Comparison of ENCODE assay signal across 8 cellular contexts in the genomic region with DNA sequence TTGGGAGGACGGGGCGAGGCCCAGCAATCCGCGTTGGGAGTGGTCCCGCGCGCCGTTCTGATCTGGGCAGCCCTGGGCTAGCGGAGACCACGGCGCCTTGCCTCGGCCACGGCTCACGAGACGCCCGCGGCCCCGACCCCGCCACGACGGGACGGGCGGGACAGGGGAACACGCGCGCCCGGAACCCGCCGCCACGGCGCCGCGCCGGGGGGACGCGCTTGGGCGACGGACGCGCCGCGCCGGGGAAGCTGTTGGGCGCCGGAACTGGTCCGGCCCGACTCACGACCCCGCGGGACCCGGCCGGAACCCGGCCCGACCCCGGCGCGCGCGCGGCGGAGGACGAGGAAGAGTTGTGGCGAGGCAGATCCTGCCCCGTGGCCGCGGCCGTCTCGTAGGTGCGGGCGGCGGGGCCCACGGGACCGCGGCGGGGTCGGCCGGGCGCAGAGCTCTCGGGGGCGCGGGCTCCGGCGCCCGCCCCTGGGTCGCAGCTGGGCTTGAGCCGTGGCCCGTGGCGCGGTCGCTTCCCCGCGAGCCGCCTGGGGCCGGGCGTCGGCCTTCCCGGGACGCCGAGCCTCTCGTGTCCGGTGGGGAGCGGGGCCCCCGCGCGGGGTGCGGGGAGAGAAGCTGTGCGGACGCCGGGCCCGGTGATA. TPM values are rescaled to one million over a fixed set of nuclear protein-coding genes. Genes with fewer than 3 reads are reported as not detected.
DNase-seq lines count a peak whose midpoint lies in the region; ATAC-seq, FAIRE-seq and TF ChIP-seq lines count a peak whose summit lies in the region.

A gene (plus strand): TSS at position 251 of the 650 bp plus-strand sequence. CDS start 6,830 bp downstream, outside the sequence.

- H3K4me1 ChIP-seq in kidney (ENCODE audit: control insufficient read depth in 1 of 2, insufficient read depth in 1 of 2, low read depth in 1 of 2, low read length in 2 of 2) = peaks cover 5 to 12% of the 10 kb centered on the region in 2 donors

- H3K27ac Mint-ChIP-seq in central memory CD8-positive, alpha-beta T cell (ENCODE audit: low read depth) = peak within 1 kb of the TSS; percentile 90

- no peaks in the 10 kb centered on the region for H3K9me3 ChIP-seq in kidney (ENCODE audit: control insufficient read depth in 1 of 2, low read length in 2 of 2)

- peaks cover 0 to 2% of the 10 kb centered on the region in 2 donors for H3K36me3 ChIP-seq in kidney (ENCODE audit: control insufficient read depth in 1 of 2, insufficient read depth in 2 of 2, low read length in 2 of 2)

- intact Hi-C loops in kidney (cut with DNase I) = no loop called here

- H3K27me3 Mint-ChIP-seq in central memory CD8-positive, alpha-beta T cell = peaks cover 21% of the 10 kb centered on the region

- H3K4me3 ChIP-seq in kidney (ENCODE audit: low read length in 2 of 2) = peak within 1 kb of the TSS; percentile 62 to 83

- TF ChIP-seq CTCF in kidney (IDR thresholded peaks at IDR 0.05; ENCODE audit: borderline replicate concordance, extremely low read depth, insufficient read depth) = peak; percentile 5

- peaks cover 7% of the 10 kb centered on the region for H3K36me3 Mint-ChIP-seq in central memory CD8-positive, alpha-beta T cell (ENCODE audit: insufficient read depth)

- peak within 1 kb of the TSS; percentile 26 to 65 for H3K9ac ChIP-seq in kidney (ENCODE audit: low read length in 2 of 2)

- ATAC-seq in GM18868 (IDR thresholded peaks at IDR 0.05; ENCODE audit: unreplicated experiment) (peak; percentile 55), GM21526 (IDR thresholded peaks at IDR 0.05; ENCODE audit: low FRiP score, unreplicated experiment) (no peak)
- no peak for ATAC-seq in central memory CD8-positive, alpha-beta T cell (replicated peaks; ENCODE audit: extremely low read depth, poor library complexity, severe bottlenecking)

- DNase-seq in ACHN (peak; percentile 61), KG1 (lab: John Stamatoyannopoulos, UW) (peak; percentile 48), kidney (peak; percentile 90)
- peak; percentile 37 for DNase-seq in activated CD4-positive, CD25-positive, alpha-beta regulatory T cell treated with anti-CD3 and anti-CD28 coated beads, Interleukin-2, amount 50 U/mL, for 16 hours (ENCODE audit: low read depth, low spot score)
- DNase-seq in central memory CD8-positive, alpha-beta T cell (ENCODE audit: low spot score in 2 of 2) = peak; percentile 38
- peak; percentile 47 to 68 for DNase-seq in stimulated activated CD4-positive, alpha-beta T cell treated with anti-CD3 and anti-CD28 coated beads, Interleukin-15, amount 100 ng/mL, for 1 hour (ENCODE audit: low read depth in 1 of 2, low spot score in 1 of 2)

- peaks cover 45% of the 10 kb centered on the region for H3K4me1 Mint-ChIP-seq in central memory CD8-positive, alpha-beta T cell

- in situ Hi-C loops in ACHN (cut with HindIII; ENCODE audit: low pct_ligation_motif_present, low pct_unique_long_range_greater_than_20kb, low sequenced_read_pairs) = no loop called here

- no peak for FAIRE-seq in kidney (lab: Jason Lieb, UNC)

- H3K27ac ChIP-seq in kidney (ENCODE audit: low read depth in 2 of 2, low read length in 2 of 2) = no peak within 1 kb of the TSS

- H3K9me3 Mint-ChIP-seq in central memory CD8-positive, alpha-beta T cell = no peaks in the 10 kb centered on the region

- peak within 1 kb of the TSS; percentile 92 for H3K4me3 Mint-ChIP-seq in central memory CD8-positive, alpha-beta T cell

RNA-seq across cellular contexts. Expression of the gene that starts here (rescaled TPM):
- 33.2 TPM for total RNA-seq in kidney
- 39.0 TPM for polyA plus RNA-seq in kidney (ENCODE audit: insufficient read depth, low read depth, low replicate concordance)

Comparison
In these comparisons a context has a peak if more than half of its experiments do, and no peak if none do; other contexts are left out.
1. DNase-seq: peak in every context shown above with its lines; median percentile 90 in kidney; 61 in ACHN; 58 in stimulated activated CD4-positive, alpha-beta T cell treated with anti-CD3 and anti-CD28 coated beads, Interleukin-15, amount 100 ng/mL, for 1 hour; 48 in KG1; 38 in central memory CD8-positive, alpha-beta T cell; 37 in activated CD4-positive, CD25-positive, alpha-beta regulatory T cell treated with anti-CD3 and anti-CD28 coated beads, Interleukin-2, amount 50 U/mL, for 16 hours.